In the genomic region with DNA sequence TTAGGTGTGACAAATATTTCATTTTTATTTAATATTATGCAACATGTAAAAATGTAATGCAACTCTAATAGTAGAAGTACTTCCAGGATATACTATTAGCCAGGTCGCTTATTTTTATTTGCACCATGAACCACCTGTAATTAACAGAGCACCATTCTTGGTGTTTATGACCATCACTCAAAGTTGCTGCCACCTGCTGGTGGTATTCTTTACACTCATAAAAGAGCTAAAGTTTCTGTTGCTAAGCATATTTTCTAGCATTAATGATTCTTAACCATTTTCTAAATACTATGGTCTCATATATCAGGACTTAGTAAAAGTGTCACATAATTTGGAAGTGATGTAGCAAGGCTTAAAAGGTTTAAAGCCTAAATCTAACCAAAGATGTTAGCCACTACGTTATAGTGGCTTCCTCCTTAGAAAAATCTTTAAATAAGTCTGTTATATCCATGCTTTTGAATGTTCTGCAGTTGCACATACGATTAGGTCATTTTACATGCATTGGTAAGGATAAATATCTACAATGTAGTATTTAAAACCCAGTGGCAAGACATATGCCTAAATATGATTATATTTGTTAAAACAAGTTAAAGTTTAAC, we compare ENCODE assay signal across 8 cellular contexts.
A peak's percentile ranks its signal among the peaks of the same experiment; 100 is the strongest.
DNase-seq lines count a peak whose midpoint lies in the region; ATAC-seq, FAIRE-seq and TF ChIP-seq lines count a peak whose summit lies in the region.

No MANE protein-coding gene starts in this region.

- no peaks in the 10 kb centered on the region for H3K27me3 ChIP-seq in left lung

- peak; percentile 38 for FAIRE-seq in H54 (lab: Jason Lieb, UNC)

- in situ Hi-C loops in astrocyte of the cerebellum (cut with HindIII; ENCODE audit: low sequenced_read_pairs) = loop anchor here (25.0 kb wide), 1 partner anchor 451 kb away; no protein-coding TSS in a partner anchor

- ATAC-seq in left lung (peak; percentile 65), HG03097 (IDR thresholded peaks at IDR 0.05; ENCODE audit: low FRiP score, unreplicated experiment) (no peak)

- intact Hi-C loops in left lung (cut with DNase I) = no loop called here

- DNase-seq in NCI-H2196 (lab: John Stamatoyannopoulos, UW; ENCODE audit: unreplicated experiment) (peak; percentile 41), NCI-H2196 treated with DMSO at 0.1 percent for 48 hours (lab: John Stamatoyannopoulos, UW; ENCODE audit: unreplicated experiment) (no peak), H54 (ENCODE audit: insufficient read length, low spot score) (no peak), NCI-H2029 treated with DMSO at 0.1 percent for 48 hours (lab: John Stamatoyannopoulos, UW) (peak; percentile 16), astrocyte of the cerebellum (ENCODE audit: low read depth) (peak; percentile 41), left lung (peak in 1 of 2 donors; percentile 31)
- DNase-seq in activated CD8-positive, alpha-beta memory T cell treated with anti-CD3 and anti-CD28 coated beads for 24 hours = no peak

- H3K4me1 ChIP-seq in left lung = no peaks in the 10 kb centered on the region

- H3K36me3 ChIP-seq in left lung = no peaks in the 10 kb centered on the region

- H3K9me3 ChIP-seq in left lung = no peaks in the 10 kb centered on the region

- TF ChIP-seq CTCF in astrocyte of the cerebellum (IDR thresholded peaks at IDR 0.05; ENCODE audit: low read depth, low read length, missing control alignments) (peak; percentile 64), left lung (IDR thresholded peaks at IDR 0.05) (peak; percentile 32 to 35)

- H3K27ac ChIP-seq in left lung = no peak overlapping the region

- no peak overlapping the region for H3K4me3 ChIP-seq in astrocyte of the cerebellum (ENCODE audit: low read depth, low read length)
- no peak overlapping the region for H3K4me3 ChIP-seq in left lung

- TF ChIP-seq POLR2A in H54 (IDR thresholded peaks at IDR 0.05; ENCODE audit: low read depth, low read length) = no peak

Comparison
In these comparisons a context has a peak if more than half of its experiments do, and no peak if none do; other contexts are left out.
1. DNase-seq: peak in NCI-H2196 (single experiment), NCI-H2029 treated with DMSO at 0.1 percent for 48 hours (single experiment) and astrocyte of the cerebellum (single experiment); none in NCI-H2196 treated with DMSO at 0.1 percent for 48 hours (single experiment), H54 (single experiment) and activated CD8-positive, alpha-beta memory T cell treated with anti-CD3 and anti-CD28 coated beads for 24 hours (single experiment).